ENCODE assay signal across 30 cellular contexts in the genomic region with DNA sequence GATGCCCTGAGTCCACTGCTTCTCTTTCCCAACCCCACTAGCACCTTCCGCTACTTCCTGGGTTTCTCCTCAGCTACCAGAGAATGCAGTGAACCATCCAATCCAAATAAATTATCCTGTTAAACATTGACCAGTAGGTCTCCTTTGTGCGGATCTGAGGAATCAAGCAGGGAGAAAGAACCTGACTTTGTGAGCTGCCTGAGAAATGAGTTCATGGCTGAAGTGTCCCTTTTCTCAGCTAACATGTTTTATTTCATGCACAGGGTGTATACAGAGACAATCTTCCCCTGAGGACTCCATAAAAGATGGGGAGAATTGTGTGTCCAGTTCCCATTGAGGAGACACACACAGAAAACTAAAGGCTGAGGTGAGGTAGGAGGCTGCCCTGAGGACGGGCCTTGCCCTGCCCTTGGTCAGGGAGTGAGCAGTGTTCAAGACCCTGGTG.
DNase-seq lines count a peak whose midpoint lies in the region; ATAC-seq, FAIRE-seq and TF ChIP-seq lines count a peak whose summit lies in the region.
"Had no signal": no experiment of that assay in that cellular context is flagged by ENCODE, and none has a peak within 500 bp of the region (broad histone marks: within the 10 kb centered on the region; RNA-seq: fewer than 3 reads in every experiment).

No MANE protein-coding gene starts in this region.

- no peak overlapping the region for H2BK15ac ChIP-seq in H1 (ENCODE audit: low read length)

- H3K4ac ChIP-seq in H1 (replicated peaks; ENCODE audit: insufficient read length, low read depth, low read length), result no peak overlapping the region

- CTCF ChIA-PET in H1 (lab: Charles Lee; ENCODE audit: partially characterized antibody), result interaction anchor here (0.8 to 8.7 kb wide), 8 partner anchors 13 to 120 kb away, joined by 3 to 91 read pairs (median 16); no protein-coding TSS in a partner anchor

- ATAC-seq in left colon (peak; percentile 44), heart right ventricle (no peak), HG02623 (IDR thresholded peaks at IDR 0.05; ENCODE audit: unreplicated experiment) (no peak)
- ATAC-seq: heart left ventricle; lower lobe of right lung; stimulated activated naive CD8-positive, alpha-beta T cell treated with anti-CD3 and anti-CD28 coated beads, Interleukin-15, Interleukin-2, amounts not matched to agents 100 U/mL and 50 U/mL, for 24 hours; T-helper 17 cell had no signal

- no peaks in the 10 kb centered on the region for H3K23me2 ChIP-seq in H1 (ENCODE audit: low read depth, low read length)

- no peak for TF ChIP-seq POLR2A in H1 (IDR thresholded peaks at IDR 0.05; ENCODE audit: control extremely low read depth in 1 of 2, low read depth in 2 of 2, low read length in 2 of 2)

- no peak overlapping the region for H4K8ac ChIP-seq in H1 (ENCODE audit: extremely low read depth, insufficient read depth, low read length)

- no peak for FAIRE-seq in H1 (lab: Jason Lieb, UNC)

- H4K5ac ChIP-seq in H1 (ENCODE audit: insufficient read length, low read depth, low read length), result no peak overlapping the region

- H3K23ac ChIP-seq in H1 (ENCODE audit: insufficient read length), result no peak overlapping the region

- H2BK20ac ChIP-seq in H1 (ENCODE audit: low read length), result no peak overlapping the region

- H3K18ac ChIP-seq in H1 (ENCODE audit: extremely low read depth, low read length), result no peak overlapping the region

- no peak overlapping the region for H2BK5ac ChIP-seq in H1 (ENCODE audit: low read depth, low read length)

- 83% methylated on average over 3 of the region's 3 CpGs; no CpG with 5 or more reads in 1 of the 2 experiments for WGBS in H1 (ENCODE audit: extremely low coverage in 1 of 2, insufficient coverage in 1 of 2, insufficient read length in 1 of 2, insufficient replicate concordance in 2 of 2, low coverage in 1 of 2, low lambda C conversion rate in 2 of 2, missing lambda C conversion rate in 1 of 2), 2 experiments
- WGBS in heart right ventricle, 2 donors, result 69 to 75% methylated on average over 3 of the region's 3 CpGs

- no peak overlapping the region for H2BK120ac ChIP-seq in H1 (replicated peaks; ENCODE audit: low read depth, low read length)

- H3K9ac ChIP-seq in H1 (replicated peaks in 1 of 4; ENCODE audit: extremely low read depth in 1 of 4, low read depth in 3 of 4, low read length in 3 of 4), result no peak overlapping the region

- H3K4me1 ChIP-seq in H1 (replicated peaks in 1 of 4; ENCODE audit: control insufficient read depth in 3 of 4, insufficient read depth in 4 of 4, low read length in 3 of 4), result no peaks in the 10 kb centered on the region
- no peaks in the 10 kb centered on the region for H3K4me1 ChIP-seq in heart right ventricle
- H3K4me1 ChIP-seq: colonic mucosa, heart left ventricle, lower lobe of right lung, sigmoid colon, testis, vagina had no signal

- TF ChIP-seq EP300 in H1 (IDR thresholded peaks at IDR 0.05; ENCODE audit: borderline replicate concordance in 1 of 2, low read depth in 2 of 2, low read length in 2 of 2), result no peak

- no peak overlapping the region for H3K56ac ChIP-seq in H1 (replicated peaks; ENCODE audit: insufficient read length, low read depth, low read length)

- peaks cover 5 to 28% of the 10 kb centered on the region in 2 experiments for H4K20me1 ChIP-seq in H1 (replicated peaks in 1 of 2; ENCODE audit: control insufficient read depth in 1 of 2, insufficient read depth in 2 of 2, low read length in 2 of 2)

- H4K91ac ChIP-seq in H1 (replicated peaks; ENCODE audit: insufficient read length, low read length), result no peak overlapping the region

- H3K4me3 ChIP-seq in H1 (ENCODE audit: extremely low read depth in 1 of 4, insufficient read depth in 2 of 4, low read depth in 3 of 4, low read length in 4 of 4), result no peak overlapping the region
- H3K4me3 ChIP-seq in heart right ventricle, result no peak overlapping the region
- H3K4me3 ChIP-seq: cardiac muscle cell, colonic mucosa, heart left ventricle, lower lobe of right lung, sigmoid colon, SK-N-MC, testis, vagina had no signal

- no peaks in the 10 kb centered on the region for H3K9me3 ChIP-seq in H1 (ENCODE audit: insufficient read depth in 2 of 2, low read depth in 1 of 2, low read length in 1 of 2)
- H3K9me3 ChIP-seq in heart right ventricle, result no peaks in the 10 kb centered on the region
- H3K9me3 ChIP-seq: colonic mucosa, heart left ventricle, lower lobe of right lung, sigmoid colon, testis, vagina had no signal

- no peak overlapping the region for H2AK5ac ChIP-seq in H1 (ENCODE audit: low read depth, low read length)

- POLR2A ChIA-PET in H1 (lab: Charles Lee; ENCODE audit: partially characterized antibody), result no interaction called here

- H3K79me1 ChIP-seq in H1 (ENCODE audit: low read depth, low read length), result no peaks in the 10 kb centered on the region

- no peak overlapping the region for H2AFZ ChIP-seq in H1 (ENCODE audit: low read length)

- H2BK12ac ChIP-seq in H1 (ENCODE audit: low read depth, low read length), result no peak overlapping the region

- H3K14ac ChIP-seq in H1 (ENCODE audit: insufficient read length), result no peak overlapping the region

- intact Hi-C loops in left colon (cut with DNase I, micrococcal nuclease), result no loop called here
- intact Hi-C loops in heart right ventricle (cut with DNase I), result no loop called here

- no peak for TF ChIP-seq RAD21 in H1 (IDR thresholded peaks at IDR 0.05 in 1 of 2, conservative IDR thresholded peaks at IDR 0.05 in 1 of 2; ENCODE audit: low read depth in 2 of 2, low read length in 2 of 2)

- H3K79me2 ChIP-seq in H1 (ENCODE audit: control insufficient read depth in 1 of 2, insufficient read depth in 2 of 2, low read length in 2 of 2), result no peaks in the 10 kb centered on the region

- H3K4me2 ChIP-seq in H1 (ENCODE audit: insufficient read depth in 1 of 2, low read depth in 2 of 2, low read length in 2 of 2), result no peak overlapping the region

- H3K27me3 ChIP-seq in H1 (replicated peaks in 1 of 4; ENCODE audit: control insufficient read depth in 3 of 4, extremely low read depth in 1 of 4, insufficient read depth in 3 of 4, low read length in 3 of 4) (peaks cover 86 to 100% (median 98%) of the 10 kb centered on the region in 4 experiments), heart right ventricle (peaks cover 0 to 85% (median 70%) of the 10 kb centered on the region in 7 donors)
- H3K27me3 ChIP-seq: colonic mucosa, testis, vagina had no signal

- DNase-seq in DMS53 treated with DMSO at 0.1 percent for 48 hours (lab: John Stamatoyannopoulos, UW; ENCODE audit: unreplicated experiment) (peak; percentile 80), H1 (ENCODE audit: low read depth in 1 of 2, low spot score in 2 of 2) (no peak), left colon (no peak), renal cortical epithelial cell (ENCODE audit: low read depth) (peak; percentile 94), heart right ventricle (no peak), NCI-H345 (lab: John Stamatoyannopoulos, UW) (no peak)
- DNase-seq in stimulated activated CD4-positive, alpha-beta T cell treated with anti-CD3 and anti-CD28 coated beads, Interleukin-12 subunit alpha, Interleukin-12 subunit beta, amount 100 ng/mL, for 4 hours, result no peak
- DNase-seq: activated CD4-positive, alpha-beta memory T cell treated with anti-CD3 and anti-CD28 coated beads, Interleukin-2, amount 10 ng/mL, durations not matched to agents 7 days and 5 days; activated CD4-positive, alpha-beta T cell treated with anti-CD3 and anti-CD28 coated beads for 1 hour; aorta; colonic mucosa; DMS 273 treated with DMSO at 0.1 percent for 48 hours; effector CD8-positive, alpha-beta T cell; foreskin fibroblast; heart left ventricle; IMR-90; lower lobe of right lung; NCI-H1092; NCI-H2029; NCI-H748 treated with DMSO at 0.1 percent for 48 hours; sigmoid colon; stimulated activated CD4-positive, alpha-beta T cell treated with anti-CD3 and anti-CD28 coated beads, Interleukin-15, amount 100 ng/mL, for 24 hours; stimulated activated naive CD8-positive, alpha-beta T cell treated with anti-CD3 and anti-CD28 coated beads, Interleukin-15, Interleukin-2, amounts not matched to agents 100 U/mL and 50 U/mL, for 24 hours; T-helper 17 cell; testis had no signal

- H3K36me3 ChIP-seq in H1 (ENCODE audit: control insufficient read depth in 2 of 4, insufficient read depth in 4 of 4, low read length in 3 of 4) (no peaks in the 10 kb centered on the region), heart right ventricle (no peaks in the 10 kb centered on the region)
- H3K36me3 ChIP-seq: cardiac muscle cell, colonic mucosa, heart left ventricle, lower lobe of right lung, sigmoid colon, vagina had no signal

- H3K27ac ChIP-seq in H1 (ENCODE audit: low read depth, low read length) (no peak overlapping the region), heart right ventricle (no peak overlapping the region)
- H3K27ac ChIP-seq: cardiac muscle cell, colonic mucosa, heart left ventricle, lower lobe of right lung, RWPE1, sigmoid colon, SK-N-MC, testis, vagina had no signal

- TF ChIP-seq CTCF in H1 (IDR thresholded peaks at IDR 0.05; ENCODE audit: control extremely low read depth in 1 of 3, insufficient read depth in 1 of 3, low read depth in 1 of 3, low read length in 3 of 3), result no peak
- TF ChIP-seq CTCF in heart right ventricle (IDR thresholded peaks at IDR 0.05), result no peak

TF ChIP-seq in H1, 55 proteins besides CTCF, POLR2A, EP300 and RAD21:
- no peak for TF ChIP-seq SIRT6 (IDR thresholded peaks at IDR 0.05; ENCODE audit: low read length)
- TF ChIP-seq, protein P1, sequence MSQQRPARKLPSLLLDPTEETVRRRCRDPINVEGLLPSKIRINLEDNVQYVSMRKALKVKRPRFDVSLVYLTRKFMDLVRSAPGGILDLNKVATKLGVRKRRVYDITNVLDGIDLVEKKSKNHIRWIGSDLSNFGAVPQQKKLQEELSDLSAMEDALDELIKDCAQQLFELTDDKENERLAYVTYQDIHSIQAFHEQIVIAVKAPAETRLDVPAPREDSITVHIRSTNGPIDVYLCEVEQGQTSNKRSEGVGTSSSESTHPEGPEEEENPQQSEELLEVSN (IDR thresholded peaks at IDR 0.05), result no peak
- TF ChIP-seq SUZ12 (IDR thresholded peaks at IDR 0.05; ENCODE audit: low read length), result peak; percentile 27; the same call in 1 of the 2 replicates

Comparison
In these comparisons a context has a peak if more than half of its experiments do, and no peak if none do; other contexts are left out.
1. DNase-seq: peak in DMS53 treated with DMSO at 0.1 percent for 48 hours (single experiment) and renal cortical epithelial cell (single experiment); none in H1 (0 of 2), left colon (0 of 2), heart right ventricle (0 of 2), stimulated activated CD4-positive, alpha-beta T cell treated with anti-CD3 and anti-CD28 coated beads, Interleukin-12 subunit alpha, Interleukin-12 subunit beta, amount 100 ng/mL, for 4 hours (single experiment) and NCI-H345 (single experiment).